In genomic region chr19:40133491-40133890, GRCh38 we compare ENCODE assay signal across 31 cellular contexts.
"Had no signal": no experiment of that assay in that cellular context is flagged by ENCODE, and none has a peak within 500 bp of the region (broad histone marks: within the 10 kb centered on the region; RNA-seq: fewer than 3 reads in every experiment).

No MANE protein-coding gene starts in this region.

- H3K4me3 Mint-ChIP-seq: T-cell had no signal

- DNase-seq: Kasumi-1, MG63, NCI-H1048, NCI-H1092 treated with DMSO at 0.1 percent for 48 hours, NCI-H1105 treated with DMSO at 0.1 percent for 48 hours, NCI-H1417, NCI-H1436, NCI-H146, NCI-H1694, NCI-H187, NCI-H1930, NCI-H2029 treated with DMSO at 0.1 percent for 48 hours, NCI-H2081 treated with DMSO at 0.1 percent for 48 hours, NCI-H2107, NCI-H2171, NCI-H226, NCI-H446 treated with DMSO at 0.1 percent for 48 hours, NCI-H510A, NCI-H524, NCI-H526, NCI-H69, NCI-H774, PC-9, Peyer's patch, Right ventricle myocardium superior, RPMI8226, SHP77 treated with DMSO at 0.1 percent for 48 hours, T-cell had no signal

- H3K27ac ChIP-seq: PC-9, Peyer's patch, SJSA1, SK-N-MC had no signal

- H3K36me3 ChIP-seq: MG63, Peyer's patch, SJSA1 had no signal

- H3K36me3 Mint-ChIP-seq: T-cell had no signal

- H3K4me3 ChIP-seq: MG63, PC-9, Peyer's patch, SJSA1, SK-N-MC had no signal

- H3K27ac Mint-ChIP-seq: T-cell had no signal

- H3K4me1 ChIP-seq: Peyer's patch, SJSA1 had no signal

- H3K4me2 ChIP-seq: PC-9 had no signal

- ATAC-seq: SK-N-SH treated with all-trans-retinoic acid at 6 μM for 48 hours, T-cell had no signal

- H3K4me1 Mint-ChIP-seq: T-cell had no signal

- H3K9me3 ChIP-seq: Peyer's patch, SJSA1 had no signal
